ENCODE assay signal across 1 cellular context in the genomic region with DNA sequence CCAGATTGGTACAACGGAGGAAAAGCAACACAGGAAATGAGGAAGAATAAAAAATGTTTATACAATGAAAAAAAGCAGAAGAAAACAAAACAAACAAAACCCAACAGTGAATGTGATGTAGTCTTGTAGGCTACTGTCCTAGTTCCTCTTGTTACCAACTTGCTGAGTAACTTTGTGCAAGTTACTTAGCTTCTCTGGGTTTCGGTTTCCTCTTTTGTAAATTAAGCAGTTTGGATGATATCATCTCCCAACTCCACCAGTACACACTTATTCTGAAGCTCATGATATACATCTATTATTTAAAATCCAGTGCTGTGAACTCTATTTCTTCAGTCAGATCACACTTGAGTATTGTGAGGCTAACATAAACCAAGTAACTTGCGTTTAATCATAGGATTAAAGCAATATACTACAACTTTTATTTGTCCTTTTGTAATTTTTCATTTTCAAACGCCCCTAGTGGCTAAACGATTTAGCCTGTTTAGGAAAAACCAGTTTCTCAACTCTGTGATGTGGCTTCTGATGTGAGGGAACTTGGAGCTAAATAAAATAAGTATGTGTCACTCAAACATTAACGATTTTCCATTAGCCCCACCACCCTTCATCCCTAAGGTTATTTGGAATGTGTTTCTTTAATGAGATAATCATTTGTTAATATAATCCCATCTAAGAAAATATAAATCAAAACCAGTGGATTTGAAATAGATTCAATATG.
TF ChIP-seq lines count a peak whose summit lies in the region.

No MANE protein-coding gene starts in this region.

TF ChIP-seq in K562, 482 proteins besides CTCF, POLR2A, EP300 and RAD21 (continued from another document and continues in another):
- no peak for TF ChIP-seq ZNF212 (CRISPR knock-in tag; IDR thresholded peaks at IDR 0.05)
- TF ChIP-seq, protein P1, sequence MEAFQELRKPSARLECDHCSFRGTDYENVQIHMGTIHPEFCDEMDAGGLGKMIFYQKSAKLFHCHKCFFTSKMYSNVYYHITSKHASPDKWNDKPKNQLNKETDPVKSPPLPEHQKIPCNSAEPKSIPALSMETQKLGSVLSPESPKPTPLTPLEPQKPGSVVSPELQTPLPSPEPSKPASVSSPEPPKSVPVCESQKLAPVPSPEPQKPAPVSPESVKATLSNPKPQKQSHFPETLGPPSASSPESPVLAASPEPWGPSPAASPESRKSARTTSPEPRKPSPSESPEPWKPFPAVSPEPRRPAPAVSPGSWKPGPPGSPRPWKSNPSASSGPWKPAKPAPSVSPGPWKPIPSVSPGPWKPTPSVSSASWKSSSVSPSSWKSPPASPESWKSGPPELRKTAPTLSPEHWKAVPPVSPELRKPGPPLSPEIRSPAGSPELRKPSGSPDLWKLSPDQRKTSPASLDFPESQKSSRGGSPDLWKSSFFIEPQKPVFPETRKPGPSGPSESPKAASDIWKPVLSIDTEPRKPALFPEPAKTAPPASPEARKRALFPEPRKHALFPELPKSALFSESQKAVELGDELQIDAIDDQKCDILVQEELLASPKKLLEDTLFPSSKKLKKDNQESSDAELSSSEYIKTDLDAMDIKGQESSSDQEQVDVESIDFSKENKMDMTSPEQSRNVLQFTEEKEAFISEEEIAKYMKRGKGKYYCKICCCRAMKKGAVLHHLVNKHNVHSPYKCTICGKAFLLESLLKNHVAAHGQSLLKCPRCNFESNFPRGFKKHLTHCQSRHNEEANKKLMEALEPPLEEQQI (IDR thresholded peaks at IDR 0.05), result no peak
- no peak for TF ChIP-seq ZBTB8A (IDR thresholded peaks at IDR 0.05; ENCODE audit: partially characterized antibody)
- no peak for TF ChIP-seq NKRF (IDR thresholded peaks at IDR 0.05; ENCODE audit: borderline replicate concordance)
- no peak for TF ChIP-seq ZNF165 (CRISPR knock-in tag; IDR thresholded peaks at IDR 0.05; ENCODE audit: borderline replicate concordance)
- 0 out of 2 replicates have a peak, but pooled peaks have one; percentile 44 for TF ChIP-seq ZNF766 (CRISPR knock-in tag; conservative IDR thresholded peaks at IDR 0.05)
- TF ChIP-seq, protein P2, sequence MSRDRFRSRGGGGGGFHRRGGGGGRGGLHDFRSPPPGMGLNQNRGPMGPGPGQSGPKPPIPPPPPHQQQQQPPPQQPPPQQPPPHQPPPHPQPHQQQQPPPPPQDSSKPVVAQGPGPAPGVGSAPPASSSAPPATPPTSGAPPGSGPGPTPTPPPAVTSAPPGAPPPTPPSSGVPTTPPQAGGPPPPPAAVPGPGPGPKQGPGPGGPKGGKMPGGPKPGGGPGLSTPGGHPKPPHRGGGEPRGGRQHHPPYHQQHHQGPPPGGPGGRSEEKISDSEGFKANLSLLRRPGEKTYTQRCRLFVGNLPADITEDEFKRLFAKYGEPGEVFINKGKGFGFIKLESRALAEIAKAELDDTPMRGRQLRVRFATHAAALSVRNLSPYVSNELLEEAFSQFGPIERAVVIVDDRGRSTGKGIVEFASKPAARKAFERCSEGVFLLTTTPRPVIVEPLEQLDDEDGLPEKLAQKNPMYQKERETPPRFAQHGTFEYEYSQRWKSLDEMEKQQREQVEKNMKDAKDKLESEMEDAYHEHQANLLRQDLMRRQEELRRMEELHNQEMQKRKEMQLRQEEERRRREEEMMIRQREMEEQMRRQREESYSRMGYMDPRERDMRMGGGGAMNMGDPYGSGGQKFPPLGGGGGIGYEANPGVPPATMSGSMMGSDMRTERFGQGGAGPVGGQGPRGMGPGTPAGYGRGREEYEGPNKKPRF (IDR thresholded peaks at IDR 0.05; ENCODE audit: low read depth, low read length), result no peak
- no peak for TF ChIP-seq EZH2 (IDR thresholded peaks at IDR 0.05; ENCODE audit: borderline replicate concordance, low read depth, low read length)
- no peak for TF ChIP-seq SNAPC5 (CRISPR knock-in tag; IDR thresholded peaks at IDR 0.05)
- no peak for TF ChIP-seq RERE (CRISPR knock-in tag; IDR thresholded peaks at IDR 0.05; ENCODE audit: borderline replicate concordance)
- TF ChIP-seq ZNF583 (CRISPR knock-in tag; IDR thresholded peaks at IDR 0.05), result no peak
- TF ChIP-seq ZNF764 (CRISPR knock-in tag; IDR thresholded peaks at IDR 0.05; ENCODE audit: low read depth), result no peak
- TF ChIP-seq MXI1 (IDR thresholded peaks at IDR 0.05; ENCODE audit: low read depth, low read length), result no peak
- TF ChIP-seq MLLT1 (IDR thresholded peaks at IDR 0.05), result no peak
- no peak for TF ChIP-seq WHSC1 (IDR thresholded peaks at IDR 0.05; ENCODE audit: low read length)
- TF ChIP-seq PTBP1 (IDR thresholded peaks at IDR 0.05; ENCODE audit: low read depth, low read length), result no peak
- no peak for TF ChIP-seq HDGF (IDR thresholded peaks at IDR 0.05)
- TF ChIP-seq ZNF511 (CRISPR knock-in tag; IDR thresholded peaks at IDR 0.05), result no peak
- no peak for TF ChIP-seq BCL6 (CRISPR knock-in tag; IDR thresholded peaks at IDR 0.05)
- TF ChIP-seq ZNF197 (CRISPR knock-in tag; IDR thresholded peaks at IDR 0.05; ENCODE audit: low read depth), result no peak
- no peak for TF ChIP-seq ZNF143 (CRISPR knock-in tag; IDR thresholded peaks at IDR 0.05)
- TF ChIP-seq SAFB (IDR thresholded peaks at IDR 0.05; ENCODE audit: borderline replicate concordance, low read depth, low read length), result no peak
- no peak for TF ChIP-seq RFX7 (CRISPR knock-in tag; IDR thresholded peaks at IDR 0.05)
- TF ChIP-seq DMBX1 (CRISPR knock-in tag; IDR thresholded peaks at IDR 0.05; ENCODE audit: borderline replicate concordance), result no peak
- no peak for TF ChIP-seq ZNF408 (CRISPR knock-in tag; IDR thresholded peaks at IDR 0.05; ENCODE audit: low read depth)
- no peak for TF ChIP-seq SMARCA4 (IDR thresholded peaks at IDR 0.05)
- TF ChIP-seq RUNX1 (IDR thresholded peaks at IDR 0.05; ENCODE audit: low read depth), result no peak
- no peak; the same call in 1 of the 2 replicates for TF ChIP-seq RFX1 (IDR thresholded peaks at IDR 0.05)
- TF ChIP-seq ZKSCAN8 (CRISPR knock-in tag; IDR thresholded peaks at IDR 0.05), result no peak; the same call in 1 of the 2 replicates
- no peak for TF ChIP-seq MCM3 (IDR thresholded peaks at IDR 0.05)
- TF ChIP-seq HLTF (IDR thresholded peaks at IDR 0.05), result no peak
- no peak for TF ChIP-seq CHCHD3 (CRISPR knock-in tag; IDR thresholded peaks at IDR 0.05)
- peak; percentile 38; the same call in 1 of the 2 replicates for TF ChIP-seq POLR2H (tag; IDR thresholded peaks at IDR 0.05; ENCODE audit: low read depth)
- no peak for TF ChIP-seq ZNF507 (tag; conservative IDR thresholded peaks at IDR 0.05)
- TF ChIP-seq MNT (conservative IDR thresholded peaks at IDR 0.05), result 0 out of 4 replicates have a peak, but pooled peaks of 1 of the 2 experiments have one; percentile 18
- TF ChIP-seq OTX1 (CRISPR knock-in tag; IDR thresholded peaks at IDR 0.05), result no peak
- no peak for TF ChIP-seq MEF2A (IDR thresholded peaks at IDR 0.05; ENCODE audit: control insufficient read depth, low read depth, low read length)
- TF ChIP-seq CHD2 (IDR thresholded peaks at IDR 0.05; ENCODE audit: low read depth, low read length), result no peak
- peak; percentile 36; the same call in 1 of the 2 replicates for TF ChIP-seq FOXM1 (IDR thresholded peaks at IDR 0.05; ENCODE audit: low read depth)
- no peak for TF ChIP-seq FOXM1 (CRISPR knock-in tag; IDR thresholded peaks at IDR 0.05; ENCODE audit: low read depth)
- TF ChIP-seq ZNF277 (CRISPR knock-in tag; IDR thresholded peaks at IDR 0.05; ENCODE audit: borderline replicate concordance), result no peak
- no peak for TF ChIP-seq ZNF668 (CRISPR knock-in tag; IDR thresholded peaks at IDR 0.05)
